In the genomic region with DNA sequence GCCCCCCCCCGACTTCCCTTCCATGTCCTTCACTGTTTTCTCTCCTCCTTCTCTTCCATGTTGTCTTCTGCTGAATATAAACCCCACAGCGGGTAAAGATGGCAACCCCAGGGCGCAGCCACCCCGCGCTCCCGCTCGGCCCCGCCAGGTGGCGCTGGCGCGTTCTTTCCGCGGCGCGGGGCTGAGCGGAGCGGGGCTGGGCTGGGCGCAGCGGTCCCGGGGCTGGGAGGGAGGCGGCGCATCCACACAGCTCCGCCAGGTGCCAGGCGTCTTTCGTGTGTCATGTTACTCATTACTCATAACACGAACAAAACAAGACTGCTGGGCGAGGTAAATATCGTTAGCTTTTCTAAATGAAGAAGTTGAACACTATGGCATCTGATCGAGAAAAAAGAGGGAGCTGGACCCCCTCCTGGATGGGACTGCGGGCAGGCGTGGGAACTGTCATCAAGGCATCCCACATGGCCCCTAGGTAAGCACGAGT, we compare ENCODE assay signal across 1 cellular context.
TF ChIP-seq lines count a peak whose summit lies in the region.

No MANE protein-coding gene starts in this region.

TF ChIP-seq in HepG2, 621 proteins besides CTCF, POLR2A, EP300 and RAD21 (continued from another document):
- TF ChIP-seq, protein P1, sequence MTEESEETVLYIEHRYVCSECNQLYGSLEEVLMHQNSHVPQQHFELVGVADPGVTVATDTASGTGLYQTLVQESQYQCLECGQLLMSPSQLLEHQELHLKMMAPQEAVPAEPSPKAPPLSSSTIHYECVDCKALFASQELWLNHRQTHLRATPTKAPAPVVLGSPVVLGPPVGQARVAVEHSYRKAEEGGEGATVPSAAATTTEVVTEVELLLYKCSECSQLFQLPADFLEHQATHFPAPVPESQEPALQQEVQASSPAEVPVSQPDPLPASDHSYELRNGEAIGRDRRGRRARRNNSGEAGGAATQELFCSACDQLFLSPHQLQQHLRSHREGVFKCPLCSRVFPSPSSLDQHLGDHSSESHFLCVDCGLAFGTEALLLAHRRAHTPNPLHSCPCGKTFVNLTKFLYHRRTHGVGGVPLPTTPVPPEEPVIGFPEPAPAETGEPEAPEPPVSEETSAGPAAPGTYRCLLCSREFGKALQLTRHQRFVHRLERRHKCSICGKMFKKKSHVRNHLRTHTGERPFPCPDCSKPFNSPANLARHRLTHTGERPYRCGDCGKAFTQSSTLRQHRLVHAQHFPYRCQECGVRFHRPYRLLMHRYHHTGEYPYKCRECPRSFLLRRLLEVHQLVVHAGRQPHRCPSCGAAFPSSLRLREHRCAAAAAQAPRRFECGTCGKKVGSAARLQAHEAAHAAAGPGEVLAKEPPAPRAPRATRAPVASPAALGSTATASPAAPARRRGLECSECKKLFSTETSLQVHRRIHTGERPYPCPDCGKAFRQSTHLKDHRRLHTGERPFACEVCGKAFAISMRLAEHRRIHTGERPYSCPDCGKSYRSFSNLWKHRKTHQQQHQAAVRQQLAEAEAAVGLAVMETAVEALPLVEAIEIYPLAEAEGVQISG (CRISPR knock-in tag; IDR thresholded peaks at IDR 0.05), result 0 out of 2 replicates have a peak, but pooled peaks have one; percentile 19
TF ChIP-seq in HepG2: peak in this region for 3.
